Comparison of ENCODE assay signal across 11 cellular contexts in genomic region chr9:33157960-33158359, GRCh38. TPM values are rescaled to one million over a fixed set of nuclear protein-coding genes. Genes with fewer than 3 reads are reported as not detected.
DNase-seq lines count a peak whose midpoint lies in the region; ATAC-seq, FAIRE-seq and TF ChIP-seq lines count a peak whose summit lies in the region.
"Had no signal": no experiment of that assay in that cellular context is flagged by ENCODE, and none has a peak within 500 bp of the region (broad histone marks: within the 10 kb centered on the region; RNA-seq: fewer than 3 reads in every experiment).

No MANE protein-coding gene starts in this region.

- H3K27me3 ChIP-seq in HL-60 (ENCODE audit: insufficient read depth, poor library complexity, severe bottlenecking), result no peaks in the 10 kb centered on the region

- intact Hi-C loops in head of caudate nucleus (cut with DNase I), result no loop called here

- H3K9me3 Mint-ChIP-seq in activated naive CD4-positive, alpha-beta T cell treated with anti-CD3 and anti-CD28 coated beads, Interleukin-2, amount 50 U/mL, for 72 hours, result peaks cover 0 to 5% of the 10 kb centered on the region in 2 donors
- no peaks in the 10 kb centered on the region for H3K9me3 Mint-ChIP-seq in stimulated activated memory B cell treated with anti-CD40 and anti-IgM and Interleukin-4, amounts not matched to agents 10 μg/mL and 1 μg/mL and 100 μg/mL, for 72 hours

- peaks cover 4 to 15% of the 10 kb centered on the region in 2 donors for H3K36me3 Mint-ChIP-seq in activated naive CD4-positive, alpha-beta T cell treated with anti-CD3 and anti-CD28 coated beads, Interleukin-2, amount 50 U/mL, for 72 hours
- H3K36me3 Mint-ChIP-seq in stimulated activated memory B cell treated with anti-CD40 and anti-IgM and Interleukin-4, amounts not matched to agents 10 μg/mL and 1 μg/mL and 100 μg/mL, for 72 hours, result peaks cover 15% of the 10 kb centered on the region

- FAIRE-seq in urothelium cell line (lab: Jason Lieb, UNC), result no peak
- FAIRE-seq: frontal cortex had no signal

- H3K27me3 Mint-ChIP-seq in stimulated activated memory B cell treated with anti-CD40 and anti-IgM and Interleukin-4, amounts not matched to agents 10 μg/mL and 1 μg/mL and 100 μg/mL, for 72 hours, result no peaks in the 10 kb centered on the region

- H3K27ac Mint-ChIP-seq in activated naive CD4-positive, alpha-beta T cell treated with anti-CD3 and anti-CD28 coated beads, Interleukin-2, amount 50 U/mL, for 72 hours, result peak overlapping the region; percentile 92 to 97
- peak overlapping the region; percentile 93 for H3K27ac Mint-ChIP-seq in stimulated activated memory B cell treated with anti-CD40 and anti-IgM and Interleukin-4, amounts not matched to agents 10 μg/mL and 1 μg/mL and 100 μg/mL, for 72 hours

- TF ChIP-seq CTCF in HL-60 (IDR thresholded peaks at IDR 0.05; ENCODE audit: insufficient read depth, low read length), result no peak

- peak overlapping the region; percentile 63 for H3K4me3 Mint-ChIP-seq in stimulated activated memory B cell treated with anti-CD40 and anti-IgM and Interleukin-4, amounts not matched to agents 10 μg/mL and 1 μg/mL and 100 μg/mL, for 72 hours

- peaks cover 90% of the 10 kb centered on the region for H3K4me1 Mint-ChIP-seq in stimulated activated memory B cell treated with anti-CD40 and anti-IgM and Interleukin-4, amounts not matched to agents 10 μg/mL and 1 μg/mL and 100 μg/mL, for 72 hours

- no peak for DNase-seq in HL-60 (ENCODE audit: low read depth in 1 of 2, low spot score in 1 of 2)
- DNase-seq in activated naive CD4-positive, alpha-beta T cell treated with anti-CD3 and anti-CD28 coated beads, Interleukin-2, amount 50 U/mL, for 72 hours (ENCODE audit: low spot score in 2 of 2), result no peak
- peak; percentile 61 for DNase-seq in left kidney (ENCODE audit: low read depth, low spot score)
- DNase-seq in NCI-H2196 (lab: John Stamatoyannopoulos, UW; ENCODE audit: unreplicated experiment), result no peak
- DNase-seq in urothelium cell line (ENCODE audit: low spot score), result no peak
- DNase-seq in head of caudate nucleus, result no peak
- DNase-seq: NCI-H69; stimulated activated CD4-positive, alpha-beta T cell treated with anti-CD3 and anti-CD28 coated beads, Interleukin-4, amount 100 ng/mL, for 24 hours had no signal

- H3K27ac ChIP-seq in HL-60 (replicated peaks), result peak overlapping the region; percentile 66

- no peak overlapping the region for H3K4me3 ChIP-seq in HL-60 (replicated peaks; ENCODE audit: insufficient read depth, low read length)

- ATAC-seq in activated naive CD4-positive, alpha-beta T cell treated with anti-CD3 and anti-CD28 coated beads, Interleukin-2, amount 50 U/mL, for 72 hours, result no peak
- ATAC-seq in stimulated activated memory B cell treated with anti-CD40 and anti-IgM and Interleukin-4, amounts not matched to agents 10 μg/mL and 1 μg/mL and 100 μg/mL, for 72 hours, result no peak
- ATAC-seq in HG02938 (IDR thresholded peaks at IDR 0.05; ENCODE audit: unreplicated experiment), result no peak

RNA-seq across cellular contexts. Expression of gene B4GALT1, which starts 9.2 kb away (rescaled TPM):
- total RNA-seq in activated naive CD4-positive, alpha-beta T cell treated with anti-CD3 and anti-CD28 coated beads, Interleukin-2, amount 50 U/mL, for 72 hours, result 10 to 100 TPM; 47.8 to 49.2 TPM
